ENCODE assay signal across 1 cellular context in the genomic region with DNA sequence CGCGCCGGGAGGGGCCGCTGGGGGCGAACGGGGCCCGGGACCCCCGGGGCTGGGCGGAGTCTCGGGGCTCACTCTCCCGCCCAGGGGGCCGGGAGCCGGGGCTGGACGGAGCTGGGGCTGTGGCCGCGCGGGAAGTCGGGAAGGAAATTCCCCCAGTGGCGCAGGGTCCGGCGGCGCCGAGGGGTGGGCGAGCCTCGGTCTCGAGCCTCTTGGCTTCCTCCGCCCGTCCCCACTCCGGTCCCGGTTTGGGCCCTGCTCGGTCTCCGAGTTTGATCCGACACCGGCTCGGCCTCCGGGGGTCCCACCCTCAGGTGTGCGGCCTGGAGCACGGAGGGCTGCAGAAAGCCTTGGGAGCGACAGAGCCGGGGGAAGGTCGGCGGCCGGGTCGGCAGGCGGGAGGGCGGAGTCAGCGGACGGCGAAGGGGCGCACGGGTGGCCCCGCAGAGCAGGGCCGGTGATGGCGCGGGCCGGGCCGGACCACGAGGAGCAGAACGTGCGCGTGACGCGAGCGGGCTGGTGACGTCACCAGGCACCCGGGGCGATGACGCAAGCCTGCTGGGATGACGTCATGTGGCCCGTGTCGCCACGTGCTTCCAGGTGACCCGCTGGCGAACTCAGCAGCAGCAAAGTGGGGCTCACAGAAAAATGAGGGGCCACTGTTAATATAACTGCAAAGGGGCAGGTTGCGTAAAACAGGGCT.
TF ChIP-seq lines count a peak whose summit lies in the region.

No MANE protein-coding gene starts in this region.

TF ChIP-seq in K562, 482 proteins besides CTCF, POLR2A, EP300 and RAD21 (continued from another document and continues in another):
- TF ChIP-seq HMBOX1 (IDR thresholded peaks at IDR 0.05) (no peak), TFAM (CRISPR knock-in tag; conservative IDR thresholded peaks at IDR 0.05) (no peak), RFX7 (CRISPR knock-in tag; IDR thresholded peaks at IDR 0.05) (no peak), JUNB (CRISPR knock-in tag; conservative IDR thresholded peaks at IDR 0.05) (peak; percentile 100), ZNF395 (CRISPR knock-in tag; IDR thresholded peaks at IDR 0.05) (peak; percentile 87), XRCC5 (IDR thresholded peaks at IDR 0.05; ENCODE audit: low read depth, low read length) (no peak; the same call in 1 of the 2 replicates), SMARCA4 (IDR thresholded peaks at IDR 0.05) (0 out of 2 replicates have a peak, but pooled peaks have one; percentile 14), ARNT (IDR thresholded peaks at IDR 0.05) (no peak), CHD4 (IDR thresholded peaks at IDR 0.05; ENCODE audit: insufficient read depth, insufficient replicate concordance, low read depth, low read length, poor library complexity, severe bottlenecking) (no peak), EP400 (IDR thresholded peaks at IDR 0.05) (peak; percentile 99), NEUROD1 (IDR thresholded peaks at IDR 0.05; ENCODE audit: borderline replicate concordance, low read depth, low read length, partially characterized antibody) (peak; percentile 35), LEF1 (IDR thresholded peaks at IDR 0.05) (no peak; the same call in 1 of the 2 replicates), NKRF (IDR thresholded peaks at IDR 0.05; ENCODE audit: borderline replicate concordance) (no peak; the same call in 1 of the 2 replicates), ZNF586 (CRISPR knock-in tag; conservative IDR thresholded peaks at IDR 0.05) (no peak), KDM5B (IDR thresholded peaks at IDR 0.05; ENCODE audit: insufficient replicate concordance, low read depth, low read length) (no peak), MYBL2 (IDR thresholded peaks at IDR 0.05; ENCODE audit: low read depth) (no peak), MYBL2 (CRISPR knock-in tag; IDR thresholded peaks at IDR 0.05; ENCODE audit: borderline replicate concordance) (no peak; the same call in 1 of the 2 replicates), ZNF778 (CRISPR knock-in tag; IDR thresholded peaks at IDR 0.05) (no peak), ADNP (tag; IDR thresholded peaks at IDR 0.05) (no peak), HDGF (IDR thresholded peaks at IDR 0.05) (no peak), NCOA1 (IDR thresholded peaks at IDR 0.05; ENCODE audit: low read depth) (peak; percentile 99), TAF15 (IDR thresholded peaks at IDR 0.05; ENCODE audit: low read depth, low read length) (no peak), ESRRB (CRISPR knock-in tag; IDR thresholded peaks at IDR 0.05; ENCODE audit: borderline replicate concordance) (no peak), NFE2L1 (tag; IDR thresholded peaks at IDR 0.05; ENCODE audit: borderline replicate concordance, low read depth) (no peak), HNRNPL (IDR thresholded peaks at IDR 0.05; ENCODE audit: low read depth, low read length) (peak; percentile 54), ZBTB1 (CRISPR knock-in tag; IDR thresholded peaks at IDR 0.05; ENCODE audit: borderline replicate concordance, low read depth) (peak; percentile 92), NFATC3 (IDR thresholded peaks at IDR 0.05) (0 out of 2 replicates have a peak, but pooled peaks have one; percentile 40), JUN (IDR thresholded peaks at IDR 0.05; ENCODE audit: borderline replicate concordance, low read depth, low read length) (peak; percentile 100), JUN (CRISPR knock-in tag; IDR thresholded peaks at IDR 0.05; ENCODE audit: borderline replicate concordance) (peak; percentile 100), PURB (CRISPR knock-in tag; IDR thresholded peaks at IDR 0.05; ENCODE audit: low read depth) (no peak), KLF16 (IDR thresholded peaks at IDR 0.05) (no peak), SP2 (IDR thresholded peaks at IDR 0.05; ENCODE audit: extremely low read depth, low read depth, low read length, poor library complexity, severe bottlenecking) (no peak), ZNF780A (CRISPR knock-in tag; IDR thresholded peaks at IDR 0.05) (no peak), ZNF668 (CRISPR knock-in tag; IDR thresholded peaks at IDR 0.05) (peak; percentile 74; the same call in 1 of the 2 replicates), ELF4 (CRISPR knock-in tag; IDR thresholded peaks at IDR 0.05) (0 out of 2 replicates have a peak, but pooled peaks have one; percentile 5), ZNF263 (CRISPR knock-in tag; IDR thresholded peaks at IDR 0.05; ENCODE audit: borderline replicate concordance) (peak; percentile 87), DEAF1 (CRISPR knock-in tag; IDR thresholded peaks at IDR 0.05) (no peak), ZNF57 (CRISPR knock-in tag; IDR thresholded peaks at IDR 0.05) (0 out of 2 replicates have a peak, but pooled peaks have one; percentile 12), SNAPC5 (CRISPR knock-in tag; IDR thresholded peaks at IDR 0.05) (no peak), STAT5B (CRISPR knock-in tag; IDR thresholded peaks at IDR 0.05) (no peak), LARP7 (IDR thresholded peaks at IDR 0.05) (no peak), ILF3 (IDR thresholded peaks at IDR 0.05; ENCODE audit: borderline replicate concordance) (no peak; the same call in 1 of the 2 replicates), HSF4 (CRISPR knock-in tag; IDR thresholded peaks at IDR 0.05; ENCODE audit: borderline replicate concordance) (no peak), RUNX1 (IDR thresholded peaks at IDR 0.05; ENCODE audit: low read depth) (no peak), BACH1 (tag; IDR thresholded peaks at IDR 0.05) (no peak), GATAD2B (IDR thresholded peaks at IDR 0.05; ENCODE audit: borderline replicate concordance) (peak; percentile 89)
- TF ChIP-seq, protein P1, sequence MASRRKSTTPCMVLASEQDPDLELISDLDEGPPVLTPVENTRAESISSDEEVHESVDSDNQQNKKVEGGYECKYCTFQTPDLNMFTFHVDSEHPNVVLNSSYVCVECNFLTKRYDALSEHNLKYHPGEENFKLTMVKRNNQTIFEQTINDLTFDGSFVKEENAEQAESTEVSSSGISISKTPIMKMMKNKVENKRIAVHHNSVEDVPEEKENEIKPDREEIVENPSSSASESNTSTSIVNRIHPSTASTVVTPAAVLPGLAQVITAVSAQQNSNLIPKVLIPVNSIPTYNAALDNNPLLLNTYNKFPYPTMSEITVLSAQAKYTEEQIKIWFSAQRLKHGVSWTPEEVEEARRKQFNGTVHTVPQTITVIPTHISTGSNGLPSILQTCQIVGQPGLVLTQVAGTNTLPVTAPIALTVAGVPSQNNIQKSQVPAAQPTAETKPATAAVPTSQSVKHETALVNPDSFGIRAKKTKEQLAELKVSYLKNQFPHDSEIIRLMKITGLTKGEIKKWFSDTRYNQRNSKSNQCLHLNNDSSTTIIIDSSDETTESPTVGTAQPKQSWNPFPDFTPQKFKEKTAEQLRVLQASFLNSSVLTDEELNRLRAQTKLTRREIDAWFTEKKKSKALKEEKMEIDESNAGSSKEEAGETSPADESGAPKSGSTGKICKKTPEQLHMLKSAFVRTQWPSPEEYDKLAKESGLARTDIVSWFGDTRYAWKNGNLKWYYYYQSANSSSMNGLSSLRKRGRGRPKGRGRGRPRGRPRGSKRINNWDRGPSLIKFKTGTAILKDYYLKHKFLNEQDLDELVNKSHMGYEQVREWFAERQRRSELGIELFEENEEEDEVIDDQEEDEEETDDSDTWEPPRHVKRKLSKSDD (conservative IDR thresholded peaks at IDR 0.05; ENCODE audit: low read length), result 0 out of 2 replicates have a peak, but pooled peaks have one; percentile 62
- TF ChIP-seq, protein P2, sequence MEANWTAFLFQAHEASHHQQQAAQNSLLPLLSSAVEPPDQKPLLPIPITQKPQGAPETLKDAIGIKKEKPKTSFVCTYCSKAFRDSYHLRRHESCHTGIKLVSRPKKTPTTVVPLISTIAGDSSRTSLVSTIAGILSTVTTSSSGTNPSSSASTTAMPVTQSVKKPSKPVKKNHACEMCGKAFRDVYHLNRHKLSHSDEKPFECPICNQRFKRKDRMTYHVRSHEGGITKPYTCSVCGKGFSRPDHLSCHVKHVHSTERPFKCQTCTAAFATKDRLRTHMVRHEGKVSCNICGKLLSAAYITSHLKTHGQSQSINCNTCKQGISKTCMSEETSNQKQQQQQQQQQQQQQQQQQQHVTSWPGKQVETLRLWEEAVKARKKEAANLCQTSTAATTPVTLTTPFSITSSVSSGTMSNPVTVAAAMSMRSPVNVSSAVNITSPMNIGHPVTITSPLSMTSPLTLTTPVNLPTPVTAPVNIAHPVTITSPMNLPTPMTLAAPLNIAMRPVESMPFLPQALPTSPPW (CRISPR knock-in tag; IDR thresholded peaks at IDR 0.05), result peak; percentile 85
- TF ChIP-seq, protein P3, sequence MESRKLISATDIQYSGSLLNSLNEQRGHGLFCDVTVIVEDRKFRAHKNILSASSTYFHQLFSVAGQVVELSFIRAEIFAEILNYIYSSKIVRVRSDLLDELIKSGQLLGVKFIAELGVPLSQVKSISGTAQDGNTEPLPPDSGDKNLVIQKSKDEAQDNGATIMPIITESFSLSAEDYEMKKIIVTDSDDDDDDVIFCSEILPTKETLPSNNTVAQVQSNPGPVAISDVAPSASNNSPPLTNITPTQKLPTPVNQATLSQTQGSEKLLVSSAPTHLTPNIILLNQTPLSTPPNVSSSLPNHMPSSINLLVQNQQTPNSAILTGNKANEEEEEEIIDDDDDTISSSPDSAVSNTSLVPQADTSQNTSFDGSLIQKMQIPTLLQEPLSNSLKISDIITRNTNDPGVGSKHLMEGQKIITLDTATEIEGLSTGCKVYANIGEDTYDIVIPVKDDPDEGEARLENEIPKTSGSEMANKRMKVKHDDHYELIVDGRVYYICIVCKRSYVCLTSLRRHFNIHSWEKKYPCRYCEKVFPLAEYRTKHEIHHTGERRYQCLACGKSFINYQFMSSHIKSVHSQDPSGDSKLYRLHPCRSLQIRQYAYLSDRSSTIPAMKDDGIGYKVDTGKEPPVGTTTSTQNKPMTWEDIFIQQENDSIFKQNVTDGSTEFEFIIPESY (CRISPR knock-in tag; IDR thresholded peaks at IDR 0.05), result peak; percentile 91
- TF ChIP-seq, protein P4, sequence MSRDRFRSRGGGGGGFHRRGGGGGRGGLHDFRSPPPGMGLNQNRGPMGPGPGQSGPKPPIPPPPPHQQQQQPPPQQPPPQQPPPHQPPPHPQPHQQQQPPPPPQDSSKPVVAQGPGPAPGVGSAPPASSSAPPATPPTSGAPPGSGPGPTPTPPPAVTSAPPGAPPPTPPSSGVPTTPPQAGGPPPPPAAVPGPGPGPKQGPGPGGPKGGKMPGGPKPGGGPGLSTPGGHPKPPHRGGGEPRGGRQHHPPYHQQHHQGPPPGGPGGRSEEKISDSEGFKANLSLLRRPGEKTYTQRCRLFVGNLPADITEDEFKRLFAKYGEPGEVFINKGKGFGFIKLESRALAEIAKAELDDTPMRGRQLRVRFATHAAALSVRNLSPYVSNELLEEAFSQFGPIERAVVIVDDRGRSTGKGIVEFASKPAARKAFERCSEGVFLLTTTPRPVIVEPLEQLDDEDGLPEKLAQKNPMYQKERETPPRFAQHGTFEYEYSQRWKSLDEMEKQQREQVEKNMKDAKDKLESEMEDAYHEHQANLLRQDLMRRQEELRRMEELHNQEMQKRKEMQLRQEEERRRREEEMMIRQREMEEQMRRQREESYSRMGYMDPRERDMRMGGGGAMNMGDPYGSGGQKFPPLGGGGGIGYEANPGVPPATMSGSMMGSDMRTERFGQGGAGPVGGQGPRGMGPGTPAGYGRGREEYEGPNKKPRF (IDR thresholded peaks at IDR 0.05; ENCODE audit: low read depth, low read length), result no peak
- TF ChIP-seq, protein P5, sequence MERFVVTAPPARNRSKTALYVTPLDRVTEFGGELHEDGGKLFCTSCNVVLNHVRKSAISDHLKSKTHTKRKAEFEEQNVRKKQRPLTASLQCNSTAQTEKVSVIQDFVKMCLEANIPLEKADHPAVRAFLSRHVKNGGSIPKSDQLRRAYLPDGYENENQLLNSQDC (CRISPR knock-in tag; IDR thresholded peaks at IDR 0.05), result no peak
